27 cellular contexts compared by ENCODE assay signal in genomic region chr1:37319284-37319683, GRCh38.
"Had no signal": no experiment of that assay in that cellular context is flagged by ENCODE, and none has a peak within 500 bp of the region (broad histone marks: within the 10 kb centered on the region; RNA-seq: fewer than 3 reads in every experiment).

No MANE protein-coding gene starts in this region.

- H3K27ac ChIP-seq: body of pancreas, esophagus muscularis mucosa, VCaP had no signal

- H3K4me3 ChIP-seq: body of pancreas, esophagus muscularis mucosa had no signal

- DNase-seq: activated B cell treated with CpG ODN at 0.5 μM for 24 hours; activated CD4-positive, alpha-beta T cell treated with anti-CD3 and anti-CD28 coated beads for 48 hours; activated CD4-positive, alpha-beta T cell treated with anti-CD3 and anti-CD28 coated beads, Interleukin-2, amount 50 U/mL, for 1 hour; activated CD4-positive, alpha-beta T cell treated with anti-CD3 and anti-CD28 coated beads, Interleukin-2, amount 50 U/mL, for 48 hours; activated CD8-positive, alpha-beta memory T cell treated with anti-CD3 and anti-CD28 coated beads for 24 hours; activated CD8-positive, alpha-beta T cell treated with anti-CD3 and anti-CD28 coated beads for 36 hours; activated effector memory CD4-positive, alpha-beta T cell treated with Interleukin-2 at 50 U/mL for 16 hours; activated gamma-delta T cell treated with Interleukin-2 at 50 U/mL for 16 hours; activated naive CD4-positive, alpha-beta T cell treated with anti-CD3 and anti-CD28 coated beads, Interleukin-2, amount 50 U/mL, for 16 hours; activated naive CD4-positive, alpha-beta T cell treated with Interleukin-2 at 50 U/mL for 16 hours; activated T-cell treated with anti-CD3 and anti-CD28 coated beads, Interleukin-2, amount 50 U/mL, for 4 hours; amniotic stem cell; anterior cingulate cortex; body of pancreas; cortex of kidney; dermis blood vessel endothelial cell; effector CD4-positive, alpha-beta T cell; effector memory CD8-positive, alpha-beta T cell; erythroblast; foreskin melanocyte; T-helper 2 cell had no signal

- H3K36me3 Mint-ChIP-seq: activated naive CD8-positive, alpha-beta T cell had no signal

- FAIRE-seq: colon had no signal

- ATAC-seq: activated CD4-positive, CD25-positive, alpha-beta regulatory T cell treated with anti-CD3 and anti-CD28 coated beads, Interleukin-2, amount 50 U/mL, for 24 hours; activated CD8-positive, alpha-beta T cell treated with anti-CD3 and anti-CD28 coated beads for 36 hours; activated T-cell treated with anti-CD3 and anti-CD28 coated beads, Interleukin-2, amount 50 U/mL, for 4 hours; activated T-helper 17 cell treated with anti-CD3 and anti-CD28 coated beads, Interleukin-2, amount 50 U/mL, for 72 hours; body of pancreas; effector memory CD8-positive, alpha-beta T cell had no signal

- H3K36me3 ChIP-seq: esophagus muscularis mucosa had no signal

- H3K27ac Mint-ChIP-seq: activated B cell treated with CpG ODN at 0.5 μM for 24 hours; activated CD8-positive, alpha-beta T cell treated with anti-CD3 and anti-CD28 coated beads for 36 hours; activated naive CD8-positive, alpha-beta T cell; activated T-helper 17 cell treated with anti-CD3 and anti-CD28 coated beads, Interleukin-2, amount 50 U/mL, for 72 hours; effector memory CD8-positive, alpha-beta T cell had no signal

- H3K9me3 Mint-ChIP-seq: activated B cell treated with CpG ODN at 0.5 μM for 24 hours; effector memory CD8-positive, alpha-beta T cell had no signal

- H3K4me3 Mint-ChIP-seq: activated B cell treated with CpG ODN at 0.5 μM for 24 hours; activated CD8-positive, alpha-beta T cell treated with anti-CD3 and anti-CD28 coated beads for 36 hours; activated naive CD8-positive, alpha-beta T cell; activated T-cell treated with anti-CD3 and anti-CD28 coated beads, Interleukin-2, amount 50 U/mL, for 4 hours; activated T-helper 17 cell treated with anti-CD3 and anti-CD28 coated beads, Interleukin-2, amount 50 U/mL, for 72 hours; effector memory CD8-positive, alpha-beta T cell had no signal

- H3K9me3 ChIP-seq: body of pancreas had no signal

- H3K27me3 ChIP-seq: body of pancreas had no signal
